ENCODE assay signal across 9 cellular contexts in the genomic region with DNA sequence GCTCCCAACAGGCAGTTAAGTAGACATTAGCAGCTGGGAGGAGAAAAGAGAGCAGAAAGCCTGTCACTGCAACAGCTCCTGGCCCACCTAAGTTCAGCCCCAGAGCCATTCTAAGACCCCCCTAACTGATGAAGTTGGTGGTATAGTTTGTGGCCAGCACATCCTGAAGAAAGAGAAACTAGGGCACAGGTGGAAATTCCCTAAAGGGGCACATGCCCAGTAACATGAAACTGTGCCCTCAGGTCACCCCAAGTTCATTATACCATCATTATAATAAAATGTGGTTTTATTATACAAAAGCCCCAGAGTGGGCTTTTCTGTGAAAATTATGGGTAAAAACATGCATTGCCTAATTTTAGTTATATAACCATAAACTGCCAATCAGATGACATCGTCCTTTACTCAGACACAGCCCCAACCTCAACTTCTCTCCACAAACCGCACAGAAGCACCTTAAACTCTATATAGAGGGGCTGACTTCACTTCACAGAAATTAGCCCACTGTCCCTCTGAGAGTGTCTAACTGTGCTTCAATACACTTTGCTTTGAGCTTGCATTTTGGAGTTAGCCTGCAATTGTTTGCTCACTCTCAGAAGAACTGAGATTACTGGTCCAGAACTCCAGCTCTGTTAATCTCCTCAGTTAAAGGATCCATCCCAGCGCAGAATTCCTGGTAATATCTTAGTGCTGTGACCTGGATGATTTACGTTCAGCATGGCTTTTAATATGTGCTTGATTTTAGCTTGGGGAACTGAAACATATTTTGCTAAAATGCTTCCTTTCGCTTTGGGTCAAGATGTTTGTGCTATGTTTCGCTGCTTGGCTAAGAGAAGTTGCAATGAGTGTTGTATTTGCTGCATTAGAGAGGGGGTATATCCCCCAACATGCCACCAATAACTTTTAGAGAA. TPM values are rescaled to one million over a fixed set of nuclear protein-coding genes. Genes with fewer than 3 reads are reported as not detected.
A peak's percentile ranks its signal among the peaks of the same experiment; 100 is the strongest.
DNase-seq lines count a peak whose midpoint lies in the region; ATAC-seq and TF ChIP-seq lines count a peak whose summit lies in the region.
"Had no signal": no experiment of that assay in that cellular context is flagged by ENCODE, and none has a peak within 500 bp of the region (broad histone marks: within the 10 kb centered on the region; RNA-seq: fewer than 3 reads in every experiment).

No MANE protein-coding gene starts in this region.

- H3K27me3 Mint-ChIP-seq in naive B cell: no peaks in the 10 kb centered on the region

- TF ChIP-seq CTCF in GM12875 (IDR thresholded peaks at IDR 0.05; ENCODE audit: borderline replicate concordance, insufficient read depth, low read depth, low read length): no peak

- DNase-seq in T-helper 22 cell (ENCODE audit: low read depth) (peak; percentile 58), naive B cell (peak; percentile 61), UCSD-AML1 (lab: John Stamatoyannopoulos, UW; ENCODE audit: unreplicated experiment) (no peak), Right ventricle myocardium superior (no peak), H7 (no peak)

- peak overlapping the region; percentile 47 to 96 (median 93) for H3K4me3 Mint-ChIP-seq in naive B cell

- peak; percentile 51 for ATAC-seq in HG02759 (IDR thresholded peaks at IDR 0.05; ENCODE audit: unreplicated experiment)
- peak; percentile 69 to 71 for ATAC-seq in naive B cell (ENCODE audit: low read depth in 2 of 2)
- ATAC-seq in HG03378 (IDR thresholded peaks at IDR 0.05; ENCODE audit: unreplicated experiment): no peak
- no peak for ATAC-seq in Right ventricle myocardium superior (ENCODE audit: poor library complexity)

- intact Hi-C loops in Right ventricle myocardium superior (cut with DNase I): no loop called here

- peaks cover 0 to under 1% of the 10 kb centered on the region in 2 donors for H3K36me3 Mint-ChIP-seq in naive B cell

- peaks cover 0 to 2% (median 0%) of the 10 kb centered on the region in 7 donors for H3K9me3 Mint-ChIP-seq in naive B cell

- no peaks in the 10 kb centered on the region for H3K27me3 ChIP-seq in H7 (ENCODE audit: control insufficient read depth, insufficient read depth, low read length)

- no peaks in the 10 kb centered on the region for H3K36me3 ChIP-seq in H7 (replicated peaks; ENCODE audit: control insufficient read depth, insufficient read depth, low read length)
- H3K36me3 ChIP-seq: neutrophil had no signal

- H3K4me3 ChIP-seq in GM12875 (ENCODE audit: low read depth, low read length) (peak overlapping the region; percentile 28), H7 (ENCODE audit: insufficient read depth, low read depth, low read length) (no peak overlapping the region)

- peaks cover 70 to 93% (median 76%) of the 10 kb centered on the region in 3 donors for H3K4me1 Mint-ChIP-seq in naive B cell

- H3K27ac Mint-ChIP-seq in naive B cell: peak overlapping the region; percentile 98 to 99 (median 98)

RNA-seq across cellular contexts. Expression of a gene that starts 1.8 kb away (rescaled TPM):
- 10 to 100 TPM; 15.5 to 41.3 (median 31.7) TPM for polyA plus RNA-seq in naive B cell (ENCODE audit: low read depth in 6 of 6)
- total RNA-seq in Right ventricle myocardium superior: 25.5 TPM
- total RNA-seq in H7 (2014; rRNA removed; shearing (Covaris generic)): 0.28 TPM in 1 of 2 replicates, not detected in the other

RNA-seq across cellular contexts. Expression of a gene that starts 39.2 kb away (rescaled TPM):
- polyA plus RNA-seq in naive B cell (ENCODE audit: low read depth in 6 of 6): 1 to 10 TPM in 1 of 6 donors, under 1 TPM in 3, not detected in 2; 0.09 to 1.6 (median 0.72) TPM
- total RNA-seq in Right ventricle myocardium superior: 5.0 TPM
- total RNA-seq in H7 (2014; rRNA removed; shearing (Covaris generic)): not detected in 2 replicates

Comparison
In these comparisons a context has a peak if more than half of its experiments do, and no peak if none do; other contexts are left out.
1. ATAC-seq: peak in HG02759 (single experiment) and naive B cell (2 of 2); none in HG03378 (single experiment) and Right ventricle myocardium superior (single experiment).
2. DNase-seq: peak in T-helper 22 cell (single experiment) and naive B cell (single experiment); none in UCSD-AML1 (single experiment), Right ventricle myocardium superior (single experiment) and H7 (single experiment).
3. RNA of a gene that starts 1.8 kb away (total RNA-seq): 25.5 TPM in Right ventricle myocardium superior (single experiment); 0.28 TPM in H7; every median in the first group is over 10 times any median in the second.